8 cellular contexts compared by ENCODE assay signal in genomic region chr18:6521804-6522418, GRCh38.
A peak's percentile ranks its signal among the peaks of the same experiment; 100 is the strongest.
DNase-seq lines count a peak whose midpoint lies in the region; TF ChIP-seq lines count a peak whose summit lies in the region.

No MANE protein-coding gene starts in this region.

- H3K9me3 ChIP-seq in osteoblast (ENCODE audit: low read depth, low read length), result no peaks in the 10 kb centered on the region

- H3K4me1 ChIP-seq in osteoblast (ENCODE audit: insufficient read depth, low read length), result no peaks in the 10 kb centered on the region

- H3K79me2 ChIP-seq in osteoblast (ENCODE audit: insufficient read depth, low read length), result no peaks in the 10 kb centered on the region

- intact Hi-C loops in posterior vena cava (cut with DNase I), result no loop called here

- H4K20me1 ChIP-seq in osteoblast (ENCODE audit: insufficient read depth, low read length), result no peaks in the 10 kb centered on the region

- H3K36me3 ChIP-seq in H7 (replicated peaks; ENCODE audit: control insufficient read depth, insufficient read depth, low read length) (no peaks in the 10 kb centered on the region), osteoblast (ENCODE audit: insufficient read depth, low read length) (no peaks in the 10 kb centered on the region)

- peak; percentile 26 to 38 for DNase-seq in activated T-cell treated with anti-CD3 and anti-CD28 coated beads, Interleukin-2, amount 50 U/mL, for 48 hours
- no peak for DNase-seq in activated T-cell treated with anti-CD3 and anti-CD28 coated beads for 4 hours
- peak; percentile 36 for DNase-seq in H7
- peak; percentile 53 to 71 for DNase-seq in NCI-H526 (lab: John Stamatoyannopoulos, UW)
- DNase-seq in dermis blood vessel endothelial cell, result peak; percentile 65
- DNase-seq in osteoblast (ENCODE audit: insufficient read length, low spot score, missing footprints), result peak; percentile 51
- DNase-seq in posterior vena cava (ENCODE audit: low spot score), result no peak
- DNase-seq in coronary artery (ENCODE audit: low spot score), result no peak

- no peak overlapping the region for H2AFZ ChIP-seq in osteoblast (ENCODE audit: low read length)

- H3K27ac ChIP-seq in osteoblast (ENCODE audit: low read depth, low read length), result no peak overlapping the region
- H3K27ac ChIP-seq in coronary artery, result no peak overlapping the region

- H3K4me3 ChIP-seq in H7 (ENCODE audit: insufficient read depth, low read depth, low read length) (no peak overlapping the region), osteoblast (ENCODE audit: insufficient read depth, low read length) (no peak overlapping the region), coronary artery (no peak overlapping the region)

- no peak overlapping the region for H3K4me2 ChIP-seq in osteoblast (ENCODE audit: insufficient read depth, low read length)

- no peaks in the 10 kb centered on the region for H3K27me3 ChIP-seq in H7 (ENCODE audit: control insufficient read depth, insufficient read depth, low read length)
- H3K27me3 ChIP-seq in osteoblast (ENCODE audit: insufficient read depth, low read length), result no peaks in the 10 kb centered on the region

- TF ChIP-seq CTCF in osteoblast (IDR thresholded peaks at IDR 0.05; ENCODE audit: extremely low read depth, low read depth, low read length) (peak; percentile 80), coronary artery (IDR thresholded peaks at IDR 0.05) (no peak)

Comparison
In these comparisons a context has a peak if more than half of its experiments do, and no peak if none do; other contexts are left out.
1. DNase-seq: peak in activated T-cell treated with anti-CD3 and anti-CD28 coated beads, Interleukin-2, amount 50 U/mL, for 48 hours (2 of 2), H7 (single experiment), NCI-H526 (2 of 2), dermis blood vessel endothelial cell (single experiment) and osteoblast (single experiment); none in activated T-cell treated with anti-CD3 and anti-CD28 coated beads for 4 hours (single experiment), posterior vena cava (single experiment) and coronary artery (single experiment).